ENCODE assay signal across 10 cellular contexts in genomic region chr16:67992661-67993206, GRCh38. TPM values are rescaled to one million over a fixed set of nuclear protein-coding genes. Genes with fewer than 3 reads are reported as not detected.
DNase-seq lines count a peak whose midpoint lies in the region; ATAC-seq lines count a peak whose summit lies in the region.
"Had no signal": no experiment of that assay in that cellular context is flagged by ENCODE, and none has a peak within 500 bp of the region (broad histone marks: within the 10 kb centered on the region; RNA-seq: fewer than 3 reads in every experiment).

No MANE protein-coding gene starts in this region.

- peak overlapping the region; percentile 86 for H3K4me3 Mint-ChIP-seq in activated T-helper 17 cell treated with anti-CD3 and anti-CD28 coated beads, Interleukin-2, amount 50 U/mL, for 72 hours
- peak overlapping the region; percentile 80 for H3K4me3 Mint-ChIP-seq in memory B cell

- no peaks in the 10 kb centered on the region for H3K27me3 ChIP-seq in HAP-1 (ENCODE audit: low read depth)
- H3K27me3 ChIP-seq: brain microvascular endothelial cell had no signal

- no peaks in the 10 kb centered on the region for H3K36me3 Mint-ChIP-seq in activated T-helper 17 cell treated with anti-CD3 and anti-CD28 coated beads, Interleukin-2, amount 50 U/mL, for 72 hours (ENCODE audit: low read depth)
- peaks cover 4% of the 10 kb centered on the region for H3K36me3 Mint-ChIP-seq in memory B cell

- peaks cover 13% of the 10 kb centered on the region for H3K4me1 Mint-ChIP-seq in activated T-helper 17 cell treated with anti-CD3 and anti-CD28 coated beads, Interleukin-2, amount 50 U/mL, for 72 hours
- H3K4me1 Mint-ChIP-seq in memory B cell, result peaks cover 42% of the 10 kb centered on the region

- no peaks in the 10 kb centered on the region for H3K27me3 Mint-ChIP-seq in activated T-helper 17 cell treated with anti-CD3 and anti-CD28 coated beads, Interleukin-2, amount 50 U/mL, for 72 hours
- H3K27me3 Mint-ChIP-seq in memory B cell, result no peaks in the 10 kb centered on the region

- peaks cover 9% of the 10 kb centered on the region for H3K4me1 ChIP-seq in HAP-1

- H3K27ac Mint-ChIP-seq in activated T-helper 17 cell treated with anti-CD3 and anti-CD28 coated beads, Interleukin-2, amount 50 U/mL, for 72 hours, result peak overlapping the region; percentile 66
- H3K27ac Mint-ChIP-seq in memory B cell, result peak overlapping the region; percentile 92

- ATAC-seq in Right ventricle myocardium superior (ENCODE audit: poor library complexity) (peak; percentile 9), memory B cell (ENCODE audit: low read depth) (peak; percentile 7), GM21381 (IDR thresholded peaks at IDR 0.05; ENCODE audit: unreplicated experiment) (no peak), GM21825 (IDR thresholded peaks at IDR 0.05; ENCODE audit: unreplicated experiment) (no peak)
- ATAC-seq in activated T-helper 17 cell treated with anti-CD3 and anti-CD28 coated beads, Interleukin-2, amount 50 U/mL, for 72 hours (replicated peaks), result no peak

- H3K36me3 ChIP-seq in HAP-1 (replicated peaks), result no peaks in the 10 kb centered on the region
- H3K36me3 ChIP-seq: brain microvascular endothelial cell had no signal

- intact Hi-C loops in Right ventricle myocardium superior (cut with DNase I) (no loop called here), cardiac septum (cut with DNase I) (loop anchor here (5.0 kb wide), 2 partner anchors 50 to 240 kb away; no protein-coding TSS in a partner anchor)

- no peaks in the 10 kb centered on the region for H3K9me3 ChIP-seq in HAP-1

- in situ Hi-C loops in HAP-1 (cut with MboI; ENCODE audit: low sequenced_read_pairs), result no loop called here

- DNase-seq in Right ventricle myocardium superior (no peak), cardiac septum (ENCODE audit: low spot score) (no peak), memory B cell (ENCODE audit: low spot score in 2 of 2) (no peak), HAP-1 (ENCODE audit: low spot score in 2 of 2) (no peak), NCI-H2227 (lab: John Stamatoyannopoulos, UW; ENCODE audit: unreplicated experiment) (no peak)

- no peak overlapping the region for H3K4me3 ChIP-seq in HAP-1

- H3K9me3 Mint-ChIP-seq in activated T-helper 17 cell treated with anti-CD3 and anti-CD28 coated beads, Interleukin-2, amount 50 U/mL, for 72 hours, result no peaks in the 10 kb centered on the region
- H3K9me3 Mint-ChIP-seq in memory B cell, result no peaks in the 10 kb centered on the region

RNA-seq across cellular contexts. Expression of gene DPEP2, which starts 6.5 kb away (rescaled TPM):
- total RNA-seq in Right ventricle myocardium superior (1.1 TPM), cardiac septum (0.78 TPM)
- total RNA-seq in activated T-helper 17 cell treated with anti-CD3 and anti-CD28 coated beads, Interleukin-2, amount 50 U/mL, for 72 hours, result 1 to 10 TPM; 2.8 to 7.3 TPM

RNA-seq across cellular contexts. Expression of gene DPEP3, which starts 12.4 kb away (rescaled TPM):
- total RNA-seq in Right ventricle myocardium superior, result not detected
- total RNA-seq in cardiac septum, result not detected
- under 1 TPM in 1 of 2 donors, not detected in 1; 0.19 TPM for total RNA-seq in activated T-helper 17 cell treated with anti-CD3 and anti-CD28 coated beads, Interleukin-2, amount 50 U/mL, for 72 hours

RNA-seq across cellular contexts. Expression of gene DPEP2NB, which starts 23.0 kb away (rescaled TPM):
- total RNA-seq in Right ventricle myocardium superior, result not detected
- total RNA-seq in cardiac septum, result not detected
- total RNA-seq in activated T-helper 17 cell treated with anti-CD3 and anti-CD28 coated beads, Interleukin-2, amount 50 U/mL, for 72 hours, result not detected
- total RNA-seq: subcutaneous adipose tissue had no signal

RNA-seq across cellular contexts. Expression of gene SLC12A4, which starts 24.3 kb away (rescaled TPM):
- total RNA-seq in Right ventricle myocardium superior, result 84.3 TPM
- 121 TPM for total RNA-seq in cardiac septum
- total RNA-seq in activated T-helper 17 cell treated with anti-CD3 and anti-CD28 coated beads, Interleukin-2, amount 50 U/mL, for 72 hours, result 10 to 100 TPM; 34.6 to 47.0 TPM

RNA-seq across cellular contexts. Expression of gene DDX28, which starts 30.3 kb away (rescaled TPM):
- 7.2 TPM for total RNA-seq in Right ventricle myocardium superior
- 8.6 TPM for total RNA-seq in cardiac septum
- 10 to 100 TPM in 1 of 2 donors, 1 to 10 TPM in 1; 7.2 to 18.7 TPM for total RNA-seq in activated T-helper 17 cell treated with anti-CD3 and anti-CD28 coated beads, Interleukin-2, amount 50 U/mL, for 72 hours

Comparison
In these comparisons a context has a peak if more than half of its experiments do, and no peak if none do; other contexts are left out.
1. ATAC-seq: peak in Right ventricle myocardium superior (single experiment) and memory B cell (single experiment); none in activated T-helper 17 cell treated with anti-CD3 and anti-CD28 coated beads, Interleukin-2, amount 50 U/mL, for 72 hours (single experiment), GM21381 (single experiment) and GM21825 (single experiment).